8 cellular contexts compared by ENCODE assay signal in genomic region chr12:47079365-47079893, GRCh38. TPM values are rescaled to one million over a fixed set of nuclear protein-coding genes. Genes with fewer than 3 reads are reported as not detected.
DNase-seq lines count a peak whose midpoint lies in the region; ATAC-seq, FAIRE-seq and TF ChIP-seq lines count a peak whose summit lies in the region.

TSS of gene PCED1B (plus strand) at chr12:47079621. CDS start at chr12:47235064, 155,443 bp downstream.

- peak; percentile 67 for ATAC-seq in GM21529 (IDR thresholded peaks at IDR 0.05; ENCODE audit: unreplicated experiment)

- in situ Hi-C loops in astrocyte of the spinal cord (cut with HindIII; ENCODE audit: low sequenced_read_pairs): no loop called here

- H3K36me3 ChIP-seq in iPS-20b (ENCODE audit: insufficient read depth, low read depth, low read length) (no peaks in the 10 kb centered on the region), small intestine (ENCODE audit: control insufficient read depth in 2 of 2, insufficient read depth in 2 of 2, low read length in 2 of 2) (no peaks in the 10 kb centered on the region)

- TF ChIP-seq CTCF in astrocyte of the spinal cord (IDR thresholded peaks at IDR 0.05; ENCODE audit: low read depth, low read length): peak; percentile 52

- DNase-seq in D341Med (ENCODE audit: low spot score): peak; percentile 59
- DNase-seq in LoVo (ENCODE audit: low spot score): peak; percentile 75
- peak; percentile 35 for DNase-seq in T-helper 9 cell
- DNase-seq in astrocyte of the spinal cord (ENCODE audit: low read depth, low spot score): peak; percentile 80
- DNase-seq in small intestine: peak; percentile 55
- no peak for DNase-seq in NCI-H446 treated with DMSO at 0.1 percent for 48 hours (lab: John Stamatoyannopoulos, UW)

- peaks cover 13% of the 10 kb centered on the region for H3K4me1 ChIP-seq in iPS-20b (ENCODE audit: insufficient read depth, low read length)
- peaks cover 0 to 3% of the 10 kb centered on the region in 2 donors for H3K4me1 ChIP-seq in small intestine (ENCODE audit: control insufficient read depth in 2 of 2, insufficient read depth in 1 of 2, low read depth in 1 of 2, low read length in 1 of 2)

- FAIRE-seq in small intestine (lab: Jason Lieb, UNC): no peak

- H3K9me3 ChIP-seq in iPS-20b (ENCODE audit: insufficient read depth, low read depth, low read length) (no peaks in the 10 kb centered on the region), small intestine (ENCODE audit: control insufficient read depth, low read depth) (no peaks in the 10 kb centered on the region)

- H3K27ac ChIP-seq in iPS-20b (ENCODE audit: low read length) (no peak within 1 kb of the TSS), small intestine (ENCODE audit: low read depth in 1 of 2, low read length in 1 of 2) (peak within 1 kb of the TSS; percentile 52 to 81)

- H3K27me3 ChIP-seq in iPS-20b (ENCODE audit: insufficient read depth, low read length) (peaks cover 38% of the 10 kb centered on the region), small intestine (ENCODE audit: control insufficient read depth in 2 of 2, insufficient read depth in 2 of 2, low read length in 2 of 2) (no peaks in the 10 kb centered on the region)

- peak within 1 kb of the TSS; percentile 43; the same call in 1 of the 2 replicates for H3K9ac ChIP-seq in iPS-20b (ENCODE audit: low read depth, low read length)

- H3K4me3 ChIP-seq in astrocyte of the spinal cord (ENCODE audit: low read depth, low read length) (peak within 1 kb of the TSS; percentile 69), iPS-20b (ENCODE audit: low read length) (peak within 1 kb of the TSS; percentile 83), small intestine (ENCODE audit: low read depth in 1 of 2, low read length in 2 of 2) (peak within 1 kb of the TSS; percentile 77 to 79)

- 0% methylated on average over 31 to 54 of the region's 54 CpGs for WGBS in small intestine, 3 donors

RNA-seq across cellular contexts. Expression of gene PCED1B, which starts in this region (rescaled TPM):
- 1 to 10 TPM in 2 of 3 donors, not detected in 1; 1.4 to 1.6 TPM for polyA plus RNA-seq in small intestine
